Comparison of ENCODE assay signal across 8 cellular contexts in the genomic region with DNA sequence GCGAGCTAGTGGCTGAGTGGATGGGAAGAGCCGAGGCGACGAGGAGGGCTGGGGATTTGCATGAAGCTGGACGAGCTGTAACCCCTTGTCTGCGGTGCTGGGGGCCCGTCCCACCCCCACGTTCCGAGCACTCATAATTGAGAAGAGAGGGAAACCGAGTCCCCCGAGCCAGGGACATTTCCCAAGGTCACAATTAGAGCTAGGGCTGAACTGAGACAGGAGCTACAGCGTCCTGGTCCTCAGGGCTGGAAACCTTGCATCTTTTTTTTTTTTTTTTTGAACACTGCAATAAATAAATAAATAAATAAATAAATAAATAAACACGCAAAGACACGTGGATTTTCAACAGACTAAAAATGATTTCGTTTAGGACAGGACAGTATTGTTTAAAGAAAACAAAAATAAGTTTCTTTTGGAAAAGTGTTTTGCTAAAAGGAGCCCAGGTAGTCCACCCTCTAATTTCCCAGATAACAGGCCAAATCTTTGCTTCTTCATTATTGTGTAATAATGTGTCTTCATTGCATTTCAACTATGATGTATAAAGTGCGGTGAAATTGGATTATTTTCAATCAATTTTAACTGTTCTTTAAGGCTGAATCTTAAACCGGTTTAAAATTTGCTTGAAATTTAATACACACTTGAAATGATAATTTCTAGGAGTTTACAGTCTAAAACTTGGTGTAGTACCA. TPM values are rescaled to one million over a fixed set of nuclear protein-coding genes. Genes with fewer than 3 reads are reported as not detected.
A peak's percentile ranks its signal among the peaks of the same experiment; 100 is the strongest.
DNase-seq lines count a peak whose midpoint lies in the region; ATAC-seq lines count a peak whose summit lies in the region.

No MANE protein-coding gene starts in this region.

- no peaks in the 10 kb centered on the region for H3K36me3 ChIP-seq in rectal smooth muscle tissue (ENCODE audit: control insufficient read depth, insufficient read depth, low read length)

- peak overlapping the region; percentile 71 for H3K4me3 ChIP-seq in rectal smooth muscle tissue (ENCODE audit: low read length)

- in situ Hi-C loops in KBM-7 (cut with MboI; ENCODE audit: low pct_unique_long_range_greater_than_20kb, low sequenced_read_pairs): no loop called here

- H3K27me3 Mint-ChIP-seq in T-helper 1 cell treated with Interleukin-12 subunit alpha and Interleukin-12 subunit beta and Interleukin-4 antibody, amounts not matched to agents 30 μg/mL and 1 μg/mL, for 36 hours (ENCODE audit: low read depth): no peaks in the 10 kb centered on the region
- H3K27me3 Mint-ChIP-seq in T-cell: no peaks in the 10 kb centered on the region

- CTCF ChIA-PET in T-cell (lab: Charles Lee): no interaction called here

- H3K36me3 Mint-ChIP-seq in T-helper 1 cell treated with Interleukin-12 subunit alpha and Interleukin-12 subunit beta and Interleukin-4 antibody, amounts not matched to agents 30 μg/mL and 1 μg/mL, for 36 hours (ENCODE audit: low read depth): peaks cover 3% of the 10 kb centered on the region
- no peaks in the 10 kb centered on the region for H3K36me3 Mint-ChIP-seq in T-cell

- ATAC-seq in T-cell (replicated peaks in 1 of 4) (no peak), HG03135 (IDR thresholded peaks at IDR 0.05; ENCODE audit: unreplicated experiment) (no peak), GM21447 (IDR thresholded peaks at IDR 0.05; ENCODE audit: unreplicated experiment) (no peak)

- DNase-seq in T-helper 1 cell (no peak), T-cell (peak in 1 of 34 experiments; percentile 1), globus pallidus (ENCODE audit: low spot score) (peak; percentile 58), KBM-7 (no peak)

- H3K27ac ChIP-seq in rectal smooth muscle tissue (ENCODE audit: low read depth, low read length): no peak overlapping the region

- peaks cover 12% of the 10 kb centered on the region for H3K4me1 Mint-ChIP-seq in T-helper 1 cell treated with Interleukin-12 subunit alpha and Interleukin-12 subunit beta and Interleukin-4 antibody, amounts not matched to agents 30 μg/mL and 1 μg/mL, for 36 hours (ENCODE audit: low read depth)
- H3K4me1 Mint-ChIP-seq in T-cell: peaks cover 13 to 16% (median 15%) of the 10 kb centered on the region in 3 donors

- H3K27me3 ChIP-seq in rectal smooth muscle tissue (ENCODE audit: control insufficient read depth, insufficient read depth, low read length): no peaks in the 10 kb centered on the region

- no peaks in the 10 kb centered on the region for H3K9me3 Mint-ChIP-seq in T-helper 1 cell treated with Interleukin-12 subunit alpha and Interleukin-12 subunit beta and Interleukin-4 antibody, amounts not matched to agents 30 μg/mL and 1 μg/mL, for 36 hours
- no peaks in the 10 kb centered on the region for H3K9me3 Mint-ChIP-seq in T-cell

- H3K4me1 ChIP-seq in rectal smooth muscle tissue (ENCODE audit: control insufficient read depth, insufficient read depth, low read length): no peaks in the 10 kb centered on the region

- peak overlapping the region; percentile 26 for H3K9ac ChIP-seq in rectal smooth muscle tissue (ENCODE audit: low read length)

- peak overlapping the region; percentile 96 for H3K27ac Mint-ChIP-seq in T-helper 1 cell treated with Interleukin-12 subunit alpha and Interleukin-12 subunit beta and Interleukin-4 antibody, amounts not matched to agents 30 μg/mL and 1 μg/mL, for 36 hours
- peak overlapping the region; percentile 97 to 98 for H3K27ac Mint-ChIP-seq in T-cell

- peak overlapping the region; percentile 97 for H3K4me3 Mint-ChIP-seq in T-helper 1 cell treated with Interleukin-12 subunit alpha and Interleukin-12 subunit beta and Interleukin-4 antibody, amounts not matched to agents 30 μg/mL and 1 μg/mL, for 36 hours
- H3K4me3 Mint-ChIP-seq in T-cell: peak overlapping the region; percentile 99 to 100 (median 99)

- POLR2A ChIA-PET in T-cell (lab: Charles Lee): interaction anchor here (0.7 to 1.0 kb wide), 3 partner anchors 10 to 425 kb away, joined by 5 to 13 read pairs (median 6); no protein-coding TSS in a partner anchor

RNA-seq across cellular contexts. Expression of a gene that starts 1.0 kb away (rescaled TPM):
- total RNA-seq in T-cell: 1 to 10 TPM; 2.4 to 4.9 (median 3.1) TPM

RNA-seq across cellular contexts. Expression of a gene that starts 11.5 kb away (rescaled TPM):
- total RNA-seq in T-cell: 10 to 100 TPM in 4 of 5 donors, 1 to 10 TPM in 1; 8.5 to 17.4 (median 16.5) TPM
